In the genomic region with DNA sequence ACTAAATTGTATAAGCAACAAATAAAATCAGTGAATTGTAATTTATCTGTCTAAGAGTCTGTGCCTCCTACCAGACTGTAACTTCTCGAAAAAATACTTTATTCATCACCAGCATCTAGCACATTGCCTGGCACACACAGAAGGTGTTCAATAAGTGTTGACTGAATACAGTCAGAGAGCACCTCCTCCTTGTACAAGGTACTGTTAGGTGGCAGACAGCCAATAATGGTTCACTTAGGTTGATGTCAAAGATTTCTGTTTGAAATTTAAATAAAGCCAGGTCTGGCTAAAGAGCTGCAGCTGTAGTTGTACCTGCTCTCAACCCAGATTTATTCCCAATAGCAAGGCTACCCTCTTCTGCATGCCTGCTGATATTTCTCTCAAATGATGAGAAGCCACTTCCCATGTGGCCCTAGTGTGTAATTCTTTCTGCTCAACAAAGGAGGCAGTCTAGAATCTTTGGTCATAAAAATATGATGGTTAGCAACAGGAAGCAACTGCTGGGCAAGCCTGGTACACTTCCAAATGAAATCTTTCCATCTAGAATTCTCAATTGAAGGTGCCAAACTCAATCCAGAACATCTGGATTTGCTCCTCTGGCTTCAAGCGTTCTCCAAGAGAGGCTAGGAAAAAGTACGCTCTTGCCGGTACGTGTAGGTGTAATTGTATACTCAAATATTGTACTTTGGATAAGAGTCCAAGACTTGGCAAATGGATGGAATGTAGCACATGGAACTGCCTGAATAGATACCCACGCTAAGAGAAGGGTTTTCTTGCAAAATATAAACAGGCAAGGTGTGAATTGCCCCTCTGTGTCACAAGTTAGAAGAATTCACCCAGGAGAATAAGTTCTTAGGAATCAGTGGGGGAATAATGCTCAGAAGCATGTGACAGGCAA, we compare ENCODE assay signal across 18 cellular contexts.
DNase-seq lines count a peak whose midpoint lies in the region; ATAC-seq and TF ChIP-seq lines count a peak whose summit lies in the region.
"Had no signal": no experiment of that assay in that cellular context is flagged by ENCODE, and none has a peak within 500 bp of the region (broad histone marks: within the 10 kb centered on the region; RNA-seq: fewer than 3 reads in every experiment).

No MANE protein-coding gene starts in this region.

- CTCF ChIA-PET in SK-N-SH (lab: Yijun Ruan, JAX) = interaction anchor here (1.5 to 2.2 kb wide), 3 partner anchors 14 to 59 kb away, joined by 6 to 8 read pairs (median 7); no protein-coding TSS in a partner anchor

- no peak overlapping the region for H3K4me2 ChIP-seq in SK-N-SH

- no peaks in the 10 kb centered on the region for H3K9me3 Mint-ChIP-seq in mesothelial cell of epicardium
- H3K9me3 Mint-ChIP-seq: effector memory CD8-positive, alpha-beta T cell; memory B cell had no signal

- H3K27ac Mint-ChIP-seq in mesothelial cell of epicardium = peak overlapping the region; percentile 19
- H3K27ac Mint-ChIP-seq: activated CD4-positive, alpha-beta T cell treated with anti-CD3 and anti-CD28 coated beads for 36 hours; activated naive CD8-positive, alpha-beta T cell treated with anti-CD3 and anti-CD28 coated beads, Interleukin-2, amount 10 ng/mL, durations not matched to agents 7 days and 5 days; effector memory CD8-positive, alpha-beta T cell; memory B cell; T-helper 2 cell treated with Interferon-gamma antibody and Interleukin-4, amounts not matched to agents 5 μg/mL and 100 μg/mL, for 36 hours had no signal

- no peaks in the 10 kb centered on the region for H3K27me3 Mint-ChIP-seq in mesothelial cell of epicardium (ENCODE audit: low read depth)
- H3K27me3 Mint-ChIP-seq: memory B cell had no signal

- 88% methylated on average over 6 of the region's 6 CpGs for WGBS in SK-N-SH (ENCODE audit: low lambda C conversion rate)
- 59 to 72% methylated on average over 6 of the region's 6 CpGs for WGBS in transverse colon (ENCODE audit: low coverage in 1 of 2), 2 donors

- peaks cover 7 to 27% of the 10 kb centered on the region in 2 experiments for H3K36me3 ChIP-seq in SK-N-SH (replicated peaks in 1 of 2; ENCODE audit: control insufficient read depth in 1 of 2, insufficient read depth in 2 of 2, low read length in 1 of 2)
- H3K36me3 ChIP-seq in transverse colon = no peaks in the 10 kb centered on the region
- H3K36me3 ChIP-seq: neutrophil had no signal

- H3K4me1 Mint-ChIP-seq in mesothelial cell of epicardium = peaks cover 17% of the 10 kb centered on the region
- H3K4me1 Mint-ChIP-seq: memory B cell had no signal

- peak overlapping the region in 1 of 2 experiments; percentile 18; a peak in 1 of 4 replicates for H3K27ac ChIP-seq in SK-N-SH (ENCODE audit: low read depth in 2 of 2, low read length in 1 of 2)
- peak overlapping the region in 3 of 4 donors; percentile 21 to 43 (median 38) for H3K27ac ChIP-seq in transverse colon
- H3K27ac ChIP-seq: neutrophil had no signal

- H3K27me3 ChIP-seq in SK-N-SH (ENCODE audit: insufficient read depth) = no peaks in the 10 kb centered on the region
- H3K27me3 ChIP-seq in transverse colon = no peaks in the 10 kb centered on the region
- H3K27me3 ChIP-seq: neutrophil had no signal

- no peak for TF ChIP-seq POLR2A in transverse colon (IDR thresholded peaks at IDR 0.05)

- TF ChIP-seq RAD21 in SK-N-SH (IDR thresholded peaks at IDR 0.05; ENCODE audit: low read length) = no peak

- POLR2A ChIA-PET in SK-N-SH (lab: Yijun Ruan, JAX) = no interaction called here

- no peak overlapping the region for H2AFZ ChIP-seq in SK-N-SH (ENCODE audit: low read depth)

- intact Hi-C loops in transverse colon (cut with DNase I; ENCODE audit: low total_unique reads) = no loop called here

- TF ChIP-seq CTCF in SK-N-SH (IDR thresholded peaks at IDR 0.05) (no peak; the same call in 1 of the 2 replicates), mesothelial cell of epicardium (IDR thresholded peaks at IDR 0.05; ENCODE audit: unreplicated experiment) (no peak), transverse colon (IDR thresholded peaks at IDR 0.05) (peak in 1 of 5 experiments; percentile 6)

- H3K9me3 ChIP-seq in SK-N-SH = no peaks in the 10 kb centered on the region
- H3K9me3 ChIP-seq in transverse colon = no peaks in the 10 kb centered on the region
- H3K9me3 ChIP-seq: neutrophil had no signal

- H3K4me3 ChIP-seq in SK-N-SH (ENCODE audit: low read depth in 2 of 2, low read length in 1 of 2) (no peak overlapping the region), transverse colon (no peak overlapping the region)

- in situ Hi-C loops in SK-MEL-5 (cut with HindIII; ENCODE audit: low pct_unique_long_range_greater_than_20kb, low sequenced_read_pairs) (no loop called here), transverse colon (cut with MboI; ENCODE audit: low pct_ligation_motif_present in 1 of 4, low pct_unique_long_range_greater_than_20kb in 1 of 4, low sequenced_read_pairs in 3 of 4) (no loop called here)

- H3K4me3 Mint-ChIP-seq in mesothelial cell of epicardium = no peak overlapping the region
- H3K4me3 Mint-ChIP-seq: activated CD4-positive, alpha-beta T cell treated with anti-CD3 and anti-CD28 coated beads for 36 hours; activated naive CD8-positive, alpha-beta T cell treated with anti-CD3 and anti-CD28 coated beads, Interleukin-2, amount 10 ng/mL, durations not matched to agents 7 days and 5 days; effector memory CD8-positive, alpha-beta T cell; memory B cell; T-helper 2 cell treated with Interferon-gamma antibody and Interleukin-4, amounts not matched to agents 5 μg/mL and 100 μg/mL, for 36 hours had no signal

- no peaks in the 10 kb centered on the region for H3K9me2 ChIP-seq in SK-N-SH

- no peak overlapping the region for H3K9ac ChIP-seq in SK-N-SH

- H3K36me3 Mint-ChIP-seq in mesothelial cell of epicardium = peaks cover 7% of the 10 kb centered on the region
- H3K36me3 Mint-ChIP-seq: memory B cell had no signal

- H3K4me1 ChIP-seq in SK-N-SH (ENCODE audit: control insufficient read depth in 1 of 2, insufficient read depth in 2 of 2, low read depth in 1 of 2, low read length in 1 of 2) = peaks cover 0 to 9% of the 10 kb centered on the region in 2 experiments; a peak in 3 of 4 replicates
- H3K4me1 ChIP-seq in transverse colon = peaks cover 0 to 16% (median 5%) of the 10 kb centered on the region in 4 donors

- no peak for DNase-seq in SK-N-SH
- peak; percentile 54 for DNase-seq in SK-MEL-5 (ENCODE audit: low read depth, low spot score)
- DNase-seq in mesothelial cell of epicardium (ENCODE audit: low spot score in 2 of 2, unreplicated experiment in 2 of 2) = no peak
- DNase-seq in transverse colon = no peak
- no peak for DNase-seq in activated CD4-positive, CD25-positive, alpha-beta regulatory T cell (lab: John Stamatoyannopoulos, UW)
- DNase-seq: activated CD4-positive, alpha-beta T cell treated with anti-CD3 and anti-CD28 coated beads for 36 hours; activated naive CD8-positive, alpha-beta T cell treated with anti-CD3 and anti-CD28 coated beads, Interleukin-2, amount 10 ng/mL, durations not matched to agents 7 days and 5 days; activated T-cell treated with anti-CD3 and anti-CD28 coated beads for 4 hours; effector memory CD8-positive, alpha-beta T cell; NCI-H2081; NCI-H774; Right ventricle myocardium superior had no signal

- ATAC-seq in SK-N-SH treated with all-trans-retinoic acid at 6 μM for 48 hours (peak; percentile 48), HG03457 (IDR thresholded peaks at IDR 0.05; ENCODE audit: unreplicated experiment) (no peak), HG02588 (IDR thresholded peaks at IDR 0.05; ENCODE audit: unreplicated experiment) (no peak)
- ATAC-seq: activated CD4-positive, alpha-beta T cell treated with anti-CD3 and anti-CD28 coated beads for 36 hours; effector memory CD8-positive, alpha-beta T cell had no signal

- H4K20me1 ChIP-seq in SK-N-SH (ENCODE audit: insufficient read depth) = peaks cover 26% of the 10 kb centered on the region

- H3K79me2 ChIP-seq in SK-N-SH (ENCODE audit: insufficient read depth) = peaks cover 94% of the 10 kb centered on the region

- no peak for TF ChIP-seq EP300 in SK-N-SH (IDR thresholded peaks at IDR 0.05; ENCODE audit: borderline replicate concordance in 1 of 2, low read depth in 1 of 2, low read length in 1 of 2)
- no peak for TF ChIP-seq EP300 in transverse colon (IDR thresholded peaks at IDR 0.05; ENCODE audit: low read depth)

- peaks cover 10% of the 10 kb centered on the region for H3F3A ChIP-seq in SK-N-SH (replicated peaks; ENCODE audit: insufficient read depth)

TF ChIP-seq in SK-N-SH treated with all-trans-retinoic acid at 6 μM for 48 hours, 23 proteins besides CTCF, POLR2A, EP300 and RAD21 (continues in another document):
- TF ChIP-seq CSDC2 (CRISPR knock-in tag; IDR thresholded peaks at IDR 0.05) (no peak), ZNF70 (CRISPR knock-in tag; IDR thresholded peaks at IDR 0.05) (no peak), ZFP30 (CRISPR knock-in tag; IDR thresholded peaks at IDR 0.05) (no peak), TOX (CRISPR knock-in tag; IDR thresholded peaks at IDR 0.05; ENCODE audit: borderline replicate concordance) (no peak), GLIS3 (CRISPR knock-in tag; IDR thresholded peaks at IDR 0.05) (no peak), ZFP3 (CRISPR knock-in tag; IDR thresholded peaks at IDR 0.05) (no peak), ARNTL (CRISPR knock-in tag; IDR thresholded peaks at IDR 0.05; ENCODE audit: borderline replicate concordance, low read depth) (no peak)

TF ChIP-seq in SK-N-SH, 30 proteins besides CTCF, POLR2A, EP300 and RAD21 (continues in another document):
- TF ChIP-seq NFIC (IDR thresholded peaks at IDR 0.05; ENCODE audit: borderline replicate concordance) = no peak
- TF ChIP-seq, protein P1, sequence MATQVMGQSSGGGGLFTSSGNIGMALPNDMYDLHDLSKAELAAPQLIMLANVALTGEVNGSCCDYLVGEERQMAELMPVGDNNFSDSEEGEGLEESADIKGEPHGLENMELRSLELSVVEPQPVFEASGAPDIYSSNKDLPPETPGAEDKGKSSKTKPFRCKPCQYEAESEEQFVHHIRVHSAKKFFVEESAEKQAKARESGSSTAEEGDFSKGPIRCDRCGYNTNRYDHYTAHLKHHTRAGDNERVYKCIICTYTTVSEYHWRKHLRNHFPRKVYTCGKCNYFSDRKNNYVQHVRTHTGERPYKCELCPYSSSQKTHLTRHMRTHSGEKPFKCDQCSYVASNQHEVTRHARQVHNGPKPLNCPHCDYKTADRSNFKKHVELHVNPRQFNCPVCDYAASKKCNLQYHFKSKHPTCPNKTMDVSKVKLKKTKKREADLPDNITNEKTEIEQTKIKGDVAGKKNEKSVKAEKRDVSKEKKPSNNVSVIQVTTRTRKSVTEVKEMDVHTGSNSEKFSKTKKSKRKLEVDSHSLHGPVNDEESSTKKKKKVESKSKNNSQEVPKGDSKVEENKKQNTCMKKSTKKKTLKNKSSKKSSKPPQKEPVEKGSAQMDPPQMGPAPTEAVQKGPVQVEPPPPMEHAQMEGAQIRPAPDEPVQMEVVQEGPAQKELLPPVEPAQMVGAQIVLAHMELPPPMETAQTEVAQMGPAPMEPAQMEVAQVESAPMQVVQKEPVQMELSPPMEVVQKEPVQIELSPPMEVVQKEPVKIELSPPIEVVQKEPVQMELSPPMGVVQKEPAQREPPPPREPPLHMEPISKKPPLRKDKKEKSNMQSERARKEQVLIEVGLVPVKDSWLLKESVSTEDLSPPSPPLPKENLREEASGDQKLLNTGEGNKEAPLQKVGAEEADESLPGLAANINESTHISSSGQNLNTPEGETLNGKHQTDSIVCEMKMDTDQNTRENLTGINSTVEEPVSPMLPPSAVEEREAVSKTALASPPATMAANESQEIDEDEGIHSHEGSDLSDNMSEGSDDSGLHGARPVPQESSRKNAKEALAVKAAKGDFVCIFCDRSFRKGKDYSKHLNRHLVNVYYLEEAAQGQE (IDR thresholded peaks at IDR 0.05; ENCODE audit: low read depth, low read length) = no peak
